In the genomic region with DNA sequence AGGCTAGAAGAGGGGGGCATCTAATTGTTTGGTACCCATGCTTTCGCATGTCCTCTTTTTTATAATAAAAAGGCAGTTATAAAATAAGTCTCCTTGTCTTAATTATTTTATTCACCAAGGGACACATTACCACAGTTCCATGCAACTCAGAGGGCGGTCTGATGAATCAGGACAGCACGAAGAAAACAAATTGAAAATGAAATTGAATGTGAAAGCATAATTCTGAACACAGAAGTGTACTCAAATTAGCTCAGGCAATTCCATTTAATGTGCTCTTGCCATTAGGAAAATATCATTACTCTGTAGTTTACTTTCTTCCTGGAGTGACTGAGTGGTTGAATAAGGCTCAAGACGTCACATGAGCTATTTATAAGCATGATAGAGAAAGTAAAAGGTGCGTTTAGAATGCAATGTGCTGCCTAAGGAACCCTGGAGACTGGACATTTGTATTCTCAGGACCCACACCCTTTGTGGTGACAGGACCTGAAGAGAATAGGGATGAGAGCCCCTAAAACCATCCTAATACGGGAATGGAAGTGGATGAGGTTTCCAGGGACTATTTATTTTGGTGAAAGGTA, we compare ENCODE assay signal across 1 cellular context.
TF ChIP-seq lines count a peak whose summit lies in the region.

No MANE protein-coding gene starts in this region.

TF ChIP-seq in GM12878, 131 proteins besides CTCF, POLR2A, EP300 and RAD21 (continued from another document):
- no peak for TF ChIP-seq NR2C2 (IDR thresholded peaks at IDR 0.05; ENCODE audit: borderline replicate concordance, control insufficient read depth, insufficient read length, low read depth)
- TF ChIP-seq SMARCA5 (IDR thresholded peaks at IDR 0.05): no peak
- no peak for TF ChIP-seq NFXL1 (IDR thresholded peaks at IDR 0.05; ENCODE audit: borderline replicate concordance)
- no peak for TF ChIP-seq NFYA (IDR thresholded peaks at IDR 0.05; ENCODE audit: borderline replicate concordance, low read depth, low read length)
- no peak for TF ChIP-seq TAF1 (IDR thresholded peaks at IDR 0.05; ENCODE audit: borderline replicate concordance, low read depth, low read length)
- TF ChIP-seq BHLHE40 (IDR thresholded peaks at IDR 0.05; ENCODE audit: borderline replicate concordance in 1 of 2, low read depth in 2 of 2, low read length in 1 of 2): no peak
- no peak for TF ChIP-seq HCFC1 (IDR thresholded peaks at IDR 0.05; ENCODE audit: low read length)
- TF ChIP-seq ZNF622 (IDR thresholded peaks at IDR 0.05): no peak
- no peak for TF ChIP-seq SMAD5 (IDR thresholded peaks at IDR 0.05; ENCODE audit: low read depth)
- no peak for TF ChIP-seq CBX3 (IDR thresholded peaks at IDR 0.05; ENCODE audit: borderline replicate concordance, low read depth)
- no peak for TF ChIP-seq BACH1 (IDR thresholded peaks at IDR 0.05; ENCODE audit: borderline replicate concordance)
